Comparison of ENCODE assay signal across 13 cellular contexts in genomic region chr14:106378191-106378590, GRCh38.
A peak's percentile ranks its signal among the peaks of the same experiment; 100 is the strongest.
DNase-seq lines count a peak whose midpoint lies in the region; ATAC-seq, FAIRE-seq and TF ChIP-seq lines count a peak whose summit lies in the region.
"Had no signal": no experiment of that assay in that cellular context is flagged by ENCODE, and none has a peak within 500 bp of the region (broad histone marks: within the 10 kb centered on the region; RNA-seq: fewer than 3 reads in every experiment).

No MANE protein-coding gene starts in this region.

- TF ChIP-seq RAD21 in K562 (CRISPR knock-in tag; conservative IDR thresholded peaks at IDR 0.05 in 1 of 2, IDR thresholded peaks at IDR 0.05 in 1 of 2): no peak

- 0% methylated on average over 3 of the region's 3 CpGs for WGBS in K562 (ENCODE audit: insufficient coverage, low coverage, missing lambda C conversion rate)
- 2% methylated on average over 3 of the region's 3 CpGs for WGBS in pancreas, 2 donors

- no peaks in the 10 kb centered on the region for H3K9me1 ChIP-seq in K562 (ENCODE audit: control insufficient read depth, insufficient read depth, low read length)

- no peak overlapping the region for H2AFZ ChIP-seq in K562 (ENCODE audit: low read depth, low read length)

- no TSS peak for BruUV-seq in MCF 10A (replicated peaks; lab: Mats Ljungman, UMichigan)
- no TSS peak for BruUV-seq in K562 (replicated peaks; lab: Mats Ljungman, UMichigan)

- intact Hi-C loops in MCF 10A (cut with micrococcal nuclease) (no loop called here), breast epithelium (cut with DNase I; ENCODE audit: low total_unique reads) (no loop called here), K562 (cut with micrococcal nuclease) (no loop called here), pancreas (cut with DNase I) (no loop called here)

- H3K79me2 ChIP-seq in K562 (ENCODE audit: control insufficient read depth, insufficient read depth, low read length): no peaks in the 10 kb centered on the region

- ATAC-seq in K562 (peak; percentile 85), HG02588 (IDR thresholded peaks at IDR 0.05; ENCODE audit: unreplicated experiment) (no peak), omental fat pad (ENCODE audit: low FRiP score) (no peak), pancreas (no peak)

- TF ChIP-seq POLR2A in breast epithelium (IDR thresholded peaks at IDR 0.05) (no peak), K562 (conservative IDR thresholded peaks at IDR 0.05) (no peak)

- H3K4me3 ChIP-seq in breast epithelium (no peak overlapping the region), K562 (no peak overlapping the region), pancreas (no peak overlapping the region)
- H3K4me3 ChIP-seq: SK-N-MC had no signal

- no peak overlapping the region for H3K27ac ChIP-seq in breast epithelium
- no peak overlapping the region for H3K27ac ChIP-seq in K562 (ENCODE audit: extremely low read depth, low read depth, low read length)
- H3K27ac ChIP-seq in pancreas: no peak overlapping the region
- H3K27ac ChIP-seq: SK-N-MC had no signal

- H3K36me3 ChIP-seq in breast epithelium (no peaks in the 10 kb centered on the region), K562 (ENCODE audit: control insufficient read depth, insufficient read depth, low read length) (no peaks in the 10 kb centered on the region), pancreas (no peaks in the 10 kb centered on the region)

- H3K4me1 ChIP-seq in breast epithelium (no peaks in the 10 kb centered on the region), K562 (replicated peaks in 1 of 2; ENCODE audit: control insufficient read depth in 2 of 2, insufficient read depth in 2 of 2, low read length in 2 of 2) (no peaks in the 10 kb centered on the region), pancreas (no peaks in the 10 kb centered on the region)

- no peaks in the 10 kb centered on the region for H3K9me3 Mint-ChIP-seq in MCF 10A (ENCODE audit: unreplicated experiment)
- H3K9me3 Mint-ChIP-seq in T-helper 2 cell treated with Interferon-gamma antibody and Interleukin-4, amounts not matched to agents 5 μg/mL and 100 μg/mL, for 36 hours: no peaks in the 10 kb centered on the region
- H3K9me3 Mint-ChIP-seq: immature natural killer cell had no signal

- no peaks in the 10 kb centered on the region for H3K4me1 Mint-ChIP-seq in MCF 10A (ENCODE audit: insufficient read depth, unreplicated experiment)
- peaks cover 11% of the 10 kb centered on the region for H3K4me1 Mint-ChIP-seq in T-helper 2 cell treated with Interferon-gamma antibody and Interleukin-4, amounts not matched to agents 5 μg/mL and 100 μg/mL, for 36 hours (ENCODE audit: low read depth)
- H3K4me1 Mint-ChIP-seq: nephron had no signal

- H3K27me3 Mint-ChIP-seq in MCF 10A (ENCODE audit: insufficient read depth, unreplicated experiment): peaks cover 41% of the 10 kb centered on the region
- H3K27me3 Mint-ChIP-seq in T-helper 2 cell treated with Interferon-gamma antibody and Interleukin-4, amounts not matched to agents 5 μg/mL and 100 μg/mL, for 36 hours (ENCODE audit: low read depth): peaks cover 11% of the 10 kb centered on the region

- no peak overlapping the region for H3K4me3 Mint-ChIP-seq in MCF 10A (ENCODE audit: unreplicated experiment)
- no peak overlapping the region for H3K4me3 Mint-ChIP-seq in T-helper 2 cell treated with Interferon-gamma antibody and Interleukin-4, amounts not matched to agents 5 μg/mL and 100 μg/mL, for 36 hours
- H3K4me3 Mint-ChIP-seq: immature natural killer cell, nephron had no signal

- CTCF ChIA-PET in MCF 10A (lab: Yijun Ruan, JAX): no interaction called here
- CTCF ChIA-PET in K562 (lab: Yijun Ruan, JAX; ENCODE audit: low intra/inter-chr PET ratio): no interaction called here

- no peak overlapping the region for H3K27ac Mint-ChIP-seq in MCF 10A (ENCODE audit: low read depth, unreplicated experiment)
- no peak overlapping the region for H3K27ac Mint-ChIP-seq in T-helper 2 cell treated with Interferon-gamma antibody and Interleukin-4, amounts not matched to agents 5 μg/mL and 100 μg/mL, for 36 hours
- H3K27ac Mint-ChIP-seq: immature natural killer cell, nephron had no signal

- TF ChIP-seq CTCF in MCF 10A (IDR thresholded peaks at IDR 0.05; ENCODE audit: unreplicated experiment) (peak; percentile 21), breast epithelium (IDR thresholded peaks at IDR 0.05) (no peak), K562 (IDR thresholded peaks at IDR 0.05 in 2 of 3, conservative IDR thresholded peaks at IDR 0.05 in 1 of 3; ENCODE audit: insufficient read depth in 2 of 3, low read depth in 1 of 3, low read length in 3 of 3) (peak; percentile 35 to 64 (median 37)), omental fat pad (IDR thresholded peaks at IDR 0.05) (no peak), pancreas (IDR thresholded peaks at IDR 0.05) (no peak)

- H3K27me3 ChIP-seq in breast epithelium: peaks cover 0 to 8% of the 10 kb centered on the region in 2 donors
- H3K27me3 ChIP-seq in K562 (ENCODE audit: control insufficient read depth in 2 of 2, insufficient read depth in 2 of 2, low read length in 2 of 2): no peaks in the 10 kb centered on the region
- H3K27me3 ChIP-seq in pancreas: peaks cover 0 to 15% (median 2%) of the 10 kb centered on the region in 4 donors

- H3K36me3 Mint-ChIP-seq in MCF 10A (ENCODE audit: insufficient read depth, unreplicated experiment): no peaks in the 10 kb centered on the region
- H3K36me3 Mint-ChIP-seq in T-helper 2 cell treated with Interferon-gamma antibody and Interleukin-4, amounts not matched to agents 5 μg/mL and 100 μg/mL, for 36 hours (ENCODE audit: low read depth): no peaks in the 10 kb centered on the region
- H3K36me3 Mint-ChIP-seq: immature natural killer cell had no signal

- POLR2A ChIA-PET in MCF 10A (lab: Yijun Ruan, JAX) (no interaction called here), K562 (lab: Yijun Ruan, JAX) (no interaction called here)

- TF ChIP-seq EP300 in K562 (IDR thresholded peaks at IDR 0.05; ENCODE audit: low read length): no peak

- in situ Hi-C loops in K562 (cut with MboI): no loop called here

- no peaks in the 10 kb centered on the region for H3K9me3 ChIP-seq in breast epithelium
- H3K9me3 ChIP-seq in K562 (replicated peaks; ENCODE audit: control insufficient read depth, insufficient read depth, low read depth, low read length): no peaks in the 10 kb centered on the region
- H3K9me3 ChIP-seq in pancreas: no peaks in the 10 kb centered on the region

- no peaks in the 10 kb centered on the region for H4K20me1 ChIP-seq in K562 (replicated peaks; ENCODE audit: control insufficient read depth, insufficient read depth, low read length)

- no peak overlapping the region for H3K9ac ChIP-seq in K562 (ENCODE audit: insufficient read depth in 1 of 2, low read depth in 2 of 2, low read length in 2 of 2)

- FAIRE-seq in K562 (lab: Jason Lieb, UNC) (no peak), pancreas (lab: Jason Lieb, UNC) (no peak)

- DNase-seq in MCF 10A (ENCODE audit: unreplicated experiment): peak; percentile 6
- DNase-seq in breast epithelium (ENCODE audit: low spot score in 2 of 2): no peak
- DNase-seq in T-helper 2 cell treated with Interferon-gamma antibody and Interleukin-4, amounts not matched to agents 5 μg/mL and 100 μg/mL, for 36 hours (ENCODE audit: low spot score): peak; percentile 16
- peak; percentile 10 to 26 (median 18) for DNase-seq in K562 (ENCODE audit: extremely low read depth in 1 of 4, low spot score in 3 of 4)
- DNase-seq in omental fat pad (ENCODE audit: low spot score): no peak
- DNase-seq in Ammon's horn (ENCODE audit: low spot score): no peak
- DNase-seq in pancreas: no peak
- DNase-seq: central memory CD4-positive, alpha-beta T cell; NCI-H2227 treated with DMSO at 0.1 percent for 48 hours had no signal

- no peak overlapping the region for H3K4me2 ChIP-seq in K562 (ENCODE audit: insufficient read depth, low read length)

TF ChIP-seq in K562, 482 proteins besides CTCF, POLR2A, EP300 and RAD21:
- TF ChIP-seq CAMTA2 (CRISPR knock-in tag; conservative IDR thresholded peaks at IDR 0.05) (no peak), ZNF165 (CRISPR knock-in tag; IDR thresholded peaks at IDR 0.05; ENCODE audit: borderline replicate concordance) (no peak), E2F3 (CRISPR knock-in tag; IDR thresholded peaks at IDR 0.05) (no peak), E2F6 (IDR thresholded peaks at IDR 0.05; ENCODE audit: borderline replicate concordance in 1 of 2, extremely low read depth in 1 of 2, insufficient read depth in 1 of 2, insufficient read length in 1 of 2, low read depth in 1 of 2, low read length in 1 of 2, poor library complexity in 1 of 2, severe bottlenecking in 1 of 2) (peak in 1 of 2 experiments; percentile 12), ZSCAN32 (CRISPR knock-in tag; IDR thresholded peaks at IDR 0.05) (no peak)

Comparison
In these comparisons a context has a peak if more than half of its experiments do, and no peak if none do; other contexts are left out.
1. DNase-seq: peak in MCF 10A (single experiment), T-helper 2 cell treated with Interferon-gamma antibody and Interleukin-4, amounts not matched to agents 5 μg/mL and 100 μg/mL, for 36 hours (single experiment) and K562 (4 of 4); none in breast epithelium (0 of 2), omental fat pad (single experiment), Ammon's horn (single experiment) and pancreas (0 of 6).
2. CTCF ChIP-seq: peak in MCF 10A (single experiment) and K562 (3 of 3); none in breast epithelium (0 of 3), omental fat pad (0 of 3) and pancreas (0 of 4).